ENCODE assay signal across 26 cellular contexts in the genomic region with DNA sequence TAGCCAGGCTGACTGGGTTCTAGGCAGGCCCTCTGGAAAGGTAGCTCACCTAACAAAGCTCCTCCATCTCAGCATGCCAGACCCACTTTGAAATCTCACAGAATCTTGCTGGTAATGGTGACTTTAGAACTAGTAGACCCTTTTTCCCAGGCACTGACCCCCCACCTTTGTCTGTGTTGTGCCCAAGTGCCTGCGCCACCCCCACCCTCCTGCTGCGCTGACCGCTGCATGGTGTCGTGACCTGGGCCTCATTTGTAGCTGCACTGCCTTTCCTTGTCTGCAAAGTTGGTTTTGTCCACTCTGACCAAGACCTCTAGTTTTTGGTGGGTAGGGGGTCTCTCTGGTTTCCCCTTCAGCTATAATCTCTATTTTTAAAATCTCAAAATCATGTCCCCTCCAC. TPM values are rescaled to one million over a fixed set of nuclear protein-coding genes. Genes with fewer than 3 reads are reported as not detected.
DNase-seq lines count a peak whose midpoint lies in the region; TF ChIP-seq lines count a peak whose summit lies in the region.
"Had no signal": no experiment of that assay in that cellular context is flagged by ENCODE, and none has a peak within 500 bp of the region (broad histone marks: within the 10 kb centered on the region; RNA-seq: fewer than 3 reads in every experiment).

No MANE protein-coding gene starts in this region.

- H2AK5ac ChIP-seq in mesenchymal stem cell (ENCODE audit: low read length, severe bottlenecking): no peak overlapping the region

- peaks cover 95% of the 10 kb centered on the region for H3K79me2 ChIP-seq in MM.1S (ENCODE audit: low read length)

- peak overlapping the region in 6 of 8 donors; percentile 29 to 88 (median 74) for H3K27ac Mint-ChIP-seq in CD8-positive, alpha-beta memory T cell
- H3K27ac Mint-ChIP-seq in immature natural killer cell: peak overlapping the region in 2 of 6 donors; percentile 40 to 71

- 97% methylated on average over 4 of the region's 4 CpGs for WGBS in mesenchymal stem cell
- 96 to 100% methylated on average over 4 of the region's 4 CpGs for WGBS in lower leg skin, 2 donors

- H3K4ac ChIP-seq in mesenchymal stem cell (ENCODE audit: low read depth in 1 of 2, low read length in 2 of 2): no peak overlapping the region

- H3K27me3 Mint-ChIP-seq in CD8-positive, alpha-beta memory T cell: no peaks in the 10 kb centered on the region
- peaks cover 2 to 11% (median 4%) of the 10 kb centered on the region in 3 donors for H3K27me3 Mint-ChIP-seq in immature natural killer cell (ENCODE audit: low read depth in 3 of 3)

- peaks cover 64 to 86% (median 82%) of the 10 kb centered on the region in 3 donors for H3K4me1 Mint-ChIP-seq in CD8-positive, alpha-beta memory T cell
- peaks cover 45 to 55% of the 10 kb centered on the region in 2 donors for H3K4me1 Mint-ChIP-seq in immature natural killer cell

- intact Hi-C loops in lower leg skin (cut with DNase I; ENCODE audit: low total_unique reads): no loop called here

- no peak for TF ChIP-seq CTCF in MM.1S (IDR thresholded peaks at IDR 0.05; ENCODE audit: low read length)
- no peak for TF ChIP-seq CTCF in lower leg skin (IDR thresholded peaks at IDR 0.05)

- CTCF ChIA-PET in CD8-positive, alpha-beta memory T cell (lab: Charles Lee): interaction anchor here (1.3 to 3.9 kb wide), 2 partner anchors 28 to 31 kb away, joined by 3 to 19 read pairs; a partner anchor contains a TSS

- H3K36me3 ChIP-seq in CD8-positive, alpha-beta memory T cell (ENCODE audit: insufficient read depth, low read length): peaks cover 29% of the 10 kb centered on the region
- H3K36me3 ChIP-seq in MM.1S (replicated peaks; ENCODE audit: insufficient read depth, low read length) (0 out of 2 replicates have a peak, but pooled peaks cover 7% of the 10 kb centered on the region), mesenchymal stem cell (ENCODE audit: control insufficient read depth in 1 of 2, insufficient read depth in 2 of 2, low read depth in 1 of 2, low read length in 2 of 2) (peaks cover 51 to 78% of the 10 kb centered on the region in 2 experiments)

- H3K4me1 ChIP-seq in CD8-positive, alpha-beta memory T cell (ENCODE audit: insufficient read depth, low read length): peaks cover 38% of the 10 kb centered on the region
- H3K4me1 ChIP-seq in MM.1S (ENCODE audit: low read length) (peaks cover 49% of the 10 kb centered on the region), mesenchymal stem cell (ENCODE audit: control insufficient read depth, insufficient read depth, low read depth, low read length) (peaks cover 12% of the 10 kb centered on the region)

- H4K20me1 ChIP-seq in MM.1S (ENCODE audit: insufficient read depth, low read length): no peaks in the 10 kb centered on the region

- no peak overlapping the region for H2BK12ac ChIP-seq in mesenchymal stem cell (ENCODE audit: low read length in 2 of 2)

- H3K27ac ChIP-seq in CD8-positive, alpha-beta memory T cell (ENCODE audit: low read depth, low read length): no peak overlapping the region
- H3K27ac ChIP-seq in MM.1S (ENCODE audit: low read length): peak overlapping the region; percentile 92
- H3K27ac ChIP-seq in mesenchymal stem cell (ENCODE audit: low read length, poor library complexity, severe bottlenecking): no peak overlapping the region
- H3K27ac ChIP-seq: adrenal gland, brain microvascular endothelial cell, esophagus muscularis mucosa, thyroid gland had no signal

- no peak overlapping the region for H3K18ac ChIP-seq in mesenchymal stem cell (ENCODE audit: low read depth in 1 of 2, low read length in 2 of 2)

- no peak overlapping the region for H4K8ac ChIP-seq in mesenchymal stem cell (ENCODE audit: low read length)

- no peak overlapping the region for H3K4me3 ChIP-seq in CD8-positive, alpha-beta memory T cell (ENCODE audit: low read length)
- H3K4me3 ChIP-seq in MM.1S (ENCODE audit: low read length) (no peak overlapping the region), mesenchymal stem cell (ENCODE audit: insufficient read depth in 1 of 2, low read depth in 1 of 2, low read length in 2 of 2) (peak overlapping the region in 1 of 2 experiments; percentile 39), lower leg skin (ENCODE audit: low read depth, poor library complexity, severe bottlenecking) (no peak overlapping the region)
- H3K4me3 ChIP-seq: adrenal gland, esophagus muscularis mucosa, gastrocnemius medialis, smooth muscle cell, thyroid gland had no signal

- H3K27me3 ChIP-seq in CD8-positive, alpha-beta memory T cell (ENCODE audit: insufficient read depth, low read length, poor library complexity, severe bottlenecking): no peaks in the 10 kb centered on the region
- H3K27me3 ChIP-seq in MM.1S (replicated peaks; ENCODE audit: insufficient read depth, low read length) (no peaks in the 10 kb centered on the region), mesenchymal stem cell (ENCODE audit: control insufficient read depth in 1 of 2, insufficient read depth in 1 of 2, low read length in 2 of 2) (no peaks in the 10 kb centered on the region)
- H3K27me3 ChIP-seq: adrenal gland, brain microvascular endothelial cell, esophagus muscularis mucosa, gastrocnemius medialis, thyroid gland had no signal

- TF ChIP-seq POLR2A in lower leg skin (IDR thresholded peaks at IDR 0.05): no peak

- peak overlapping the region; percentile 79 for H3K4me2 ChIP-seq in MM.1S (ENCODE audit: low read depth, low read length)
- H3K4me2 ChIP-seq in mesenchymal stem cell (ENCODE audit: low read length, poor library complexity, severe bottlenecking): no peak overlapping the region
- H3K4me2 ChIP-seq: smooth muscle cell had no signal

- peak overlapping the region in 1 of 7 donors; percentile 37 for H3K4me3 Mint-ChIP-seq in CD8-positive, alpha-beta memory T cell
- no peak overlapping the region for H3K4me3 Mint-ChIP-seq in immature natural killer cell

- peaks cover 11 to 77% (median 21%) of the 10 kb centered on the region in 3 donors for H3K36me3 Mint-ChIP-seq in CD8-positive, alpha-beta memory T cell
- peaks cover 8 to 19% (median 16%) of the 10 kb centered on the region in 3 donors for H3K36me3 Mint-ChIP-seq in immature natural killer cell

- H3K9me3 Mint-ChIP-seq in CD8-positive, alpha-beta memory T cell: no peaks in the 10 kb centered on the region
- no peaks in the 10 kb centered on the region for H3K9me3 Mint-ChIP-seq in immature natural killer cell

- no peak overlapping the region for H2BK120ac ChIP-seq in mesenchymal stem cell (ENCODE audit: low read depth, low read length)

- no peak overlapping the region for H3K23ac ChIP-seq in mesenchymal stem cell (ENCODE audit: low read length in 2 of 2)

- H3K9me3 ChIP-seq in CD8-positive, alpha-beta memory T cell (ENCODE audit: low read length): no peaks in the 10 kb centered on the region
- H3K9me3 ChIP-seq in MM.1S (replicated peaks; ENCODE audit: insufficient read depth, low read length) (no peaks in the 10 kb centered on the region), mesenchymal stem cell (ENCODE audit: control insufficient read depth, low read length) (no peaks in the 10 kb centered on the region)
- H3K9me3 ChIP-seq: adrenal gland, esophagus muscularis mucosa, gastrocnemius medialis, thyroid gland had no signal

- POLR2A ChIA-PET in CD8-positive, alpha-beta memory T cell (lab: Charles Lee): interaction anchor here (0.6 kb wide), 1 partner anchor 53 kb away, joined by 3 read pairs; no protein-coding TSS in a partner anchor

- H3K14ac ChIP-seq in mesenchymal stem cell (ENCODE audit: low read length in 2 of 2): no peak overlapping the region

- no peak overlapping the region for H2BK15ac ChIP-seq in mesenchymal stem cell (ENCODE audit: low read depth, poor library complexity, severe bottlenecking)

- peaks cover 22% of the 10 kb centered on the region for H3F3A ChIP-seq in MM.1S (ENCODE audit: insufficient read depth, low read length)

- H2AFZ ChIP-seq in MM.1S (ENCODE audit: low read length): no peak overlapping the region
- H2AFZ ChIP-seq in mesenchymal stem cell (ENCODE audit: low read depth, low read length): no peak overlapping the region

- DNase-seq in CD8-positive, alpha-beta memory T cell: no peak
- DNase-seq in MM.1S: no peak
- no peak for DNase-seq in mesenchymal stem cell
- DNase-seq in C1 segment of cervical spinal cord (lab: John Stamatoyannopoulos, UW): no peak
- DNase-seq in lower leg skin (ENCODE audit: low spot score in 2 of 2): no peak
- DNase-seq in immature natural killer cell: no peak
- DNase-seq: activated CD4-positive, alpha-beta T cell treated with anti-CD3 and anti-CD28 coated beads for 1 hour; activated effector memory CD4-positive, alpha-beta T cell treated with Interleukin-2 at 50 U/mL for 16 hours; brain microvascular endothelial cell; effector memory CD4-positive, alpha-beta T cell; gastrocnemius medialis; GF-D8; H7; kidney; NCI-H2081; NCI-H345; NCI-H82; occipital lobe; SHP77 treated with DMSO at 0.1 percent for 48 hours; stimulated activated CD4-positive, alpha-beta T cell treated with anti-CD3 and anti-CD28 coated beads, Interleukin-2, amount 100 ng/mL, for 48 hours; stimulated activated naive CD8-positive, alpha-beta T cell treated with anti-CD3 and anti-CD28 coated beads, Interleukin-15, Interleukin-2, amounts not matched to agents 100 U/mL and 50 U/mL, for 24 hours; SW 1271; thyroid gland had no signal

- H3K79me1 ChIP-seq in mesenchymal stem cell (replicated peaks; ENCODE audit: low read length, poor library complexity, severe bottlenecking): peaks cover 64% of the 10 kb centered on the region

- H3K9ac ChIP-seq in MM.1S (ENCODE audit: low read length): peak overlapping the region; percentile 51; the same call in 1 of the 2 replicates
- peak overlapping the region; percentile 60 for H3K9ac ChIP-seq in mesenchymal stem cell (ENCODE audit: low read length)

- H3K9me2 ChIP-seq in MM.1S (replicated peaks; ENCODE audit: insufficient read depth, low read length): no peaks in the 10 kb centered on the region

- H4K91ac ChIP-seq in mesenchymal stem cell (ENCODE audit: low read length): no peak overlapping the region

- no peak overlapping the region for H2BK5ac ChIP-seq in mesenchymal stem cell (ENCODE audit: low read depth, low read length, poor library complexity, severe bottlenecking)

RNA-seq across cellular contexts. Expression of a gene that starts 6.8 kb away (rescaled TPM):
- 10 to 100 TPM; 16.9 to 19.7 TPM for total RNA-seq in CD8-positive, alpha-beta memory T cell
- polyA plus RNA-seq in CD8-positive, alpha-beta memory T cell: 11.9 TPM
- 10.0 TPM for polyA plus RNA-seq in mesenchymal stem cell (2013, experiment 1 of 2)
- 11.1 TPM for polyA plus RNA-seq in mesenchymal stem cell (2013, experiment 2 of 2)
- 10 to 100 TPM; 21.8 to 29.7 (median 27.2) TPM for total RNA-seq in lower leg skin
- polyA plus RNA-seq in immature natural killer cell: 10 to 100 TPM in 1 of 3 donors, 1 to 10 TPM in 2; 9.6 to 18.6 (median 9.8) TPM

RNA-seq across cellular contexts. Expression of a gene that starts 31.4 kb away (rescaled TPM):
- 1 to 10 TPM; 3.3 to 5.3 TPM for total RNA-seq in CD8-positive, alpha-beta memory T cell
- 12.6 TPM for polyA plus RNA-seq in CD8-positive, alpha-beta memory T cell
- polyA plus RNA-seq in mesenchymal stem cell (2013, experiment 1 of 2): 4.8 TPM
- 4.9 TPM for polyA plus RNA-seq in mesenchymal stem cell (2013, experiment 2 of 2)
- total RNA-seq in lower leg skin: 10 to 100 TPM; 13.6 to 21.0 (median 17.2) TPM
- 10 to 100 TPM in 2 of 3 donors, 1 to 10 TPM in 1; 9.3 to 12.6 (median 12.2) TPM for polyA plus RNA-seq in immature natural killer cell

RNA-seq across cellular contexts. Expression of a gene that starts 42.8 kb away (rescaled TPM):
- 100 to 1,000 TPM; 172 to 177 TPM for total RNA-seq in CD8-positive, alpha-beta memory T cell
- 144 TPM for polyA plus RNA-seq in CD8-positive, alpha-beta memory T cell
- 77.7 TPM for polyA plus RNA-seq in mesenchymal stem cell (2013, experiment 1 of 2)
- polyA plus RNA-seq in mesenchymal stem cell (2013, experiment 2 of 2): 76.1 TPM
- 100 to 1,000 TPM; 153 to 227 (median 197) TPM for total RNA-seq in lower leg skin
- 100 to 1,000 TPM in 2 of 3 donors, 10 to 100 TPM in 1; 98.3 to 171 (median 141) TPM for polyA plus RNA-seq in immature natural killer cell

RNA-seq across cellular contexts. Expression of a gene that starts 43.9 kb away (rescaled TPM):
- total RNA-seq in CD8-positive, alpha-beta memory T cell: 10 to 100 TPM; 80.4 to 83.3 TPM
- 10.9 TPM for polyA plus RNA-seq in CD8-positive, alpha-beta memory T cell
- 36.5 TPM for polyA plus RNA-seq in mesenchymal stem cell (2013, experiment 1 of 2)
- polyA plus RNA-seq in mesenchymal stem cell (2013, experiment 2 of 2): 36.7 TPM
- 10 to 100 TPM; 59.6 to 90.6 (median 75.9) TPM for total RNA-seq in lower leg skin
- 10 to 100 TPM in 1 of 3 donors, 1 to 10 TPM in 2; 5.2 to 24.4 (median 5.2) TPM for polyA plus RNA-seq in immature natural killer cell
